1 cellular context compared by ENCODE assay signal in genomic region chr10:56360967-56361841, GRCh38.
TF ChIP-seq lines count a peak whose summit lies in the region.

Gene ZWINT (minus strand): TSS chr10:56361259. CDS start chr10:56361236, 23 bp downstream.

TF ChIP-seq in SK-N-SH, 30 proteins besides CTCF, POLR2A, EP300 and RAD21 (continued from another document):
- TF ChIP-seq RXRA (IDR thresholded peaks at IDR 0.05; ENCODE audit: borderline replicate concordance, low read depth): no peak
- no peak for TF ChIP-seq ZBTB33 (IDR thresholded peaks at IDR 0.05; ENCODE audit: borderline replicate concordance, low read depth)
- no peak for TF ChIP-seq FOSL2 (IDR thresholded peaks at IDR 0.05; ENCODE audit: borderline replicate concordance, low read depth)
- TF ChIP-seq REST (IDR thresholded peaks at IDR 0.05; ENCODE audit: low read depth, low read length): no peak
- TF ChIP-seq FOXM1 (IDR thresholded peaks at IDR 0.05; ENCODE audit: low read depth): no peak
- no peak for TF ChIP-seq NFIC (IDR thresholded peaks at IDR 0.05; ENCODE audit: borderline replicate concordance)
